ENCODE assay signal across 11 cellular contexts in the genomic region with DNA sequence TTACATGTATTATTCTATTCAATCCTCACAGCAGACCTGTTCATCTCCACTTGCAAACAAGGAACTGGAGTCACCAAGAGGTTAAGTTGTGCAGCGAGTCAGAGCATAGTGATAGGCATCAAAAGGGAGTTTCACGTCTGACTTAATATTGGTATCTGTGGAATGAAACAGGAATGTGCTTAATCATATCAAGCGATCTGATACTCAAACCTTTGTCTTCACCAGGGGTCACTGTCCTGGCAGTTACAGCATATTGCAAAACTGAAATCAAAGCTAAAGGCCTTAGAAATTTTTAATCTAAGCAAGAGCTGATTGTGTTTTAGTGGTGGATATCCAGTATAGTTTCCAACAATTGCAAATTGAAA.
DNase-seq lines count a peak whose midpoint lies in the region; ATAC-seq and TF ChIP-seq lines count a peak whose summit lies in the region.
"Had no signal": no experiment of that assay in that cellular context is flagged by ENCODE, and none has a peak within 500 bp of the region (broad histone marks: within the 10 kb centered on the region; RNA-seq: fewer than 3 reads in every experiment).

No MANE protein-coding gene starts in this region.

- no TSS peak for BruUV-seq in Panc1 (replicated peaks; lab: Mats Ljungman, UMichigan)

- in situ Hi-C loops in Panc1 (cut with HindIII; ENCODE audit: low pct_unique_long_range_greater_than_20kb, low sequenced_read_pairs): no loop called here

- no CpG with 5 or more reads among the region's 3 CpGs for WGBS in neuronal stem cell (ENCODE audit: extremely low coverage in 2 of 2, insufficient read length in 2 of 2, insufficient replicate concordance in 1 of 2), 2 donors

- H3K18ac ChIP-seq in neuronal stem cell (ENCODE audit: low read length): no peak overlapping the region

- no peaks in the 10 kb centered on the region for H3K4me1 Mint-ChIP-seq in activated CD4-positive, alpha-beta T cell treated with anti-CD3 and anti-CD28 coated beads, Interleukin-2, amount 10 ng/mL, durations not matched to agents 7 days and 5 days

- peaks cover 57% of the 10 kb centered on the region for H3K4me1 ChIP-seq in Panc1 (ENCODE audit: control insufficient read depth, insufficient read depth, low read length)
- H3K4me1 ChIP-seq in neuronal stem cell (ENCODE audit: control insufficient read depth in 2 of 2, insufficient read depth in 1 of 2, low read depth in 1 of 2, low read length in 2 of 2): peaks cover 4 to 11% of the 10 kb centered on the region in 2 donors
- H3K4me1 ChIP-seq in Karpas-422 (ENCODE audit: low read length): no peaks in the 10 kb centered on the region
- H3K4me1 ChIP-seq: transverse colon had no signal

- H3K27ac ChIP-seq in Panc1 (ENCODE audit: low read length): peak overlapping the region; percentile 100
- H3K27ac ChIP-seq in neuronal stem cell (replicated peaks; ENCODE audit: low read length): no peak overlapping the region
- H3K27ac ChIP-seq in Karpas-422 (ENCODE audit: low read length): no peak overlapping the region
- H3K27ac ChIP-seq: transverse colon had no signal

- peak; percentile 26; the same call in 1 of the 2 replicates for TF ChIP-seq CTCF in Panc1 (IDR thresholded peaks at IDR 0.05)

- H3K27me3 ChIP-seq in Panc1 (ENCODE audit: control insufficient read depth, insufficient read depth, low read length) (no peaks in the 10 kb centered on the region), neuronal stem cell (ENCODE audit: control insufficient read depth in 3 of 3, insufficient read depth in 3 of 3, low read depth in 1 of 3, low read length in 3 of 3) (no peaks in the 10 kb centered on the region), Karpas-422 (ENCODE audit: low read length) (no peaks in the 10 kb centered on the region)
- H3K27me3 ChIP-seq: transverse colon had no signal

- H3K79me2 ChIP-seq in Karpas-422 (ENCODE audit: low read length): no peaks in the 10 kb centered on the region

- H2AK5ac ChIP-seq in neuronal stem cell (ENCODE audit: low read depth, low read length): no peak overlapping the region

- H3K14ac ChIP-seq in neuronal stem cell (ENCODE audit: low read length): no peak overlapping the region

- CTCF ChIA-PET in Panc1 (lab: Charles Lee): no interaction called here
- CTCF ChIA-PET in activated CD4-positive, alpha-beta T cell treated with anti-CD3 and anti-CD28 coated beads, Interleukin-2, amount 10 ng/mL, durations not matched to agents 7 days and 5 days (lab: Charles Lee): no interaction called here

- H2BK15ac ChIP-seq in neuronal stem cell (ENCODE audit: low read length): no peak overlapping the region

- H3K27ac Mint-ChIP-seq in activated CD4-positive, alpha-beta T cell treated with anti-CD3 and anti-CD28 coated beads, Interleukin-2, amount 10 ng/mL, durations not matched to agents 7 days and 5 days: no peak overlapping the region
- H3K27ac Mint-ChIP-seq: activated CD4-positive, alpha-beta memory T cell treated with anti-CD3 and anti-CD28 coated beads for 36 hours had no signal

- no peak overlapping the region for H3K4me2 ChIP-seq in neuronal stem cell (ENCODE audit: insufficient read depth, low read length, poor library complexity, severe bottlenecking)
- H3K4me2 ChIP-seq in Karpas-422 (ENCODE audit: low read depth, low read length, poor library complexity, severe bottlenecking): no peak overlapping the region

- POLR2A ChIA-PET in Panc1 (lab: Charles Lee): no interaction called here
- POLR2A ChIA-PET in activated CD4-positive, alpha-beta T cell treated with anti-CD3 and anti-CD28 coated beads, Interleukin-2, amount 10 ng/mL, durations not matched to agents 7 days and 5 days (lab: Charles Lee): no interaction called here

- H3K9me3 ChIP-seq in Panc1 (ENCODE audit: control insufficient read depth, insufficient read depth, low read depth, low read length) (peaks cover 3% of the 10 kb centered on the region; the same call in 1 of the 2 replicates), neuronal stem cell (replicated peaks in 1 of 2; ENCODE audit: control insufficient read depth in 2 of 2, insufficient read depth in 1 of 2, low read depth in 1 of 2, low read length in 2 of 2) (no peaks in the 10 kb centered on the region), Karpas-422 (ENCODE audit: low read length) (no peaks in the 10 kb centered on the region)
- H3K9me3 ChIP-seq: transverse colon had no signal

- H3K36me3 ChIP-seq in Panc1 (ENCODE audit: control insufficient read depth, insufficient read depth, low read length): no peaks in the 10 kb centered on the region; the same call in 1 of the 2 replicates
- no peaks in the 10 kb centered on the region for H3K36me3 ChIP-seq in neuronal stem cell (replicated peaks in 1 of 2; ENCODE audit: control insufficient read depth in 2 of 2, insufficient read depth in 2 of 2, low read length in 2 of 2)
- no peaks in the 10 kb centered on the region for H3K36me3 ChIP-seq in Karpas-422 (ENCODE audit: insufficient read depth, low read length)
- H3K36me3 ChIP-seq: transverse colon had no signal

- no peak overlapping the region for H3K4ac ChIP-seq in neuronal stem cell (ENCODE audit: low read length)

- ATAC-seq in Panc1: peak; percentile 96

- H4K91ac ChIP-seq in neuronal stem cell (ENCODE audit: low read depth, low read length, poor library complexity): no peak overlapping the region

- H3K36me3 Mint-ChIP-seq in activated CD4-positive, alpha-beta T cell treated with anti-CD3 and anti-CD28 coated beads, Interleukin-2, amount 10 ng/mL, durations not matched to agents 7 days and 5 days (ENCODE audit: low read depth): no peaks in the 10 kb centered on the region
- H3K36me3 Mint-ChIP-seq: activated CD4-positive, alpha-beta memory T cell treated with anti-CD3 and anti-CD28 coated beads for 36 hours; brain had no signal

- no peak overlapping the region for H3K23ac ChIP-seq in neuronal stem cell (ENCODE audit: low read depth, low read length, poor library complexity)

- no peaks in the 10 kb centered on the region for H3K9me2 ChIP-seq in Karpas-422 (replicated peaks; ENCODE audit: insufficient read depth, low read length)

- peak; percentile 83 for DNase-seq in EH (ENCODE audit: low read depth)
- DNase-seq in Panc1 (ENCODE audit: low read depth, low spot score): peak; percentile 73
- peak; percentile 64 for DNase-seq in fibroblast of gingiva (ENCODE audit: low read depth)
- no peak for DNase-seq in neuronal stem cell (ENCODE audit: low spot score)
- no peak for DNase-seq in middle frontal gyrus (ENCODE audit: extremely low spot score, low spot score)
- DNase-seq in activated CD4-positive, alpha-beta T cell treated with anti-CD3 and anti-CD28 coated beads, Interleukin-2, amount 10 ng/mL, durations not matched to agents 7 days and 5 days: no peak
- no peak for DNase-seq in Karpas-422
- DNase-seq in NCI-H187 treated with DMSO at 0.1 percent for 48 hours (lab: John Stamatoyannopoulos, UW): no peak
- DNase-seq: activated CD4-positive, alpha-beta memory T cell treated with anti-CD3 and anti-CD28 coated beads for 36 hours; transverse colon had no signal

- H4K8ac ChIP-seq in neuronal stem cell (ENCODE audit: low read depth, low read length): no peak overlapping the region

- intact Hi-C loops in Panc1 (cut with micrococcal nuclease; ENCODE audit: unreplicated experiment): loop anchor here (5.0 to 10.0 kb wide), 3 partner anchors 113 to 693 kb away; no protein-coding TSS in a partner anchor

- H4K20me1 ChIP-seq in Karpas-422 (ENCODE audit: insufficient read depth, low read depth, low read length): no peaks in the 10 kb centered on the region

- H3K4me3 ChIP-seq in Panc1 (ENCODE audit: low read depth in 2 of 2, low read length in 2 of 2) (peak overlapping the region in 1 of 2 experiments; percentile 31; a peak in 2 of 4 replicates), neuronal stem cell (ENCODE audit: low read length in 2 of 2) (no peak overlapping the region), Karpas-422 (ENCODE audit: low read length) (no peak overlapping the region)
- H3K4me3 ChIP-seq: transverse colon had no signal

- H2BK5ac ChIP-seq in neuronal stem cell (ENCODE audit: low read length): no peak overlapping the region

- H3K27me3 Mint-ChIP-seq in activated CD4-positive, alpha-beta T cell treated with anti-CD3 and anti-CD28 coated beads, Interleukin-2, amount 10 ng/mL, durations not matched to agents 7 days and 5 days: peaks cover 5% of the 10 kb centered on the region
- H3K27me3 Mint-ChIP-seq: activated CD4-positive, alpha-beta memory T cell treated with anti-CD3 and anti-CD28 coated beads for 36 hours; brain had no signal

- H3K9ac ChIP-seq in neuronal stem cell (ENCODE audit: low read depth, low read length, poor library complexity): no peak overlapping the region
- no peak overlapping the region for H3K9ac ChIP-seq in Karpas-422 (ENCODE audit: low read length)

- no peak overlapping the region for H2BK120ac ChIP-seq in neuronal stem cell (ENCODE audit: low read depth, low read length)

- H2BK12ac ChIP-seq in neuronal stem cell (ENCODE audit: low read length): no peak overlapping the region

- H2AFZ ChIP-seq in neuronal stem cell (ENCODE audit: low read length): peak overlapping the region; percentile 74
- H2AFZ ChIP-seq in Karpas-422 (ENCODE audit: low read length): no peak overlapping the region

- H3K79me1 ChIP-seq in neuronal stem cell (ENCODE audit: low read depth, low read length): no peaks in the 10 kb centered on the region

- no peaks in the 10 kb centered on the region for H3K9me3 Mint-ChIP-seq in activated CD4-positive, alpha-beta T cell treated with anti-CD3 and anti-CD28 coated beads, Interleukin-2, amount 10 ng/mL, durations not matched to agents 7 days and 5 days
- H3K9me3 Mint-ChIP-seq: activated CD4-positive, alpha-beta memory T cell treated with anti-CD3 and anti-CD28 coated beads for 36 hours had no signal

- H3K4me3 Mint-ChIP-seq in activated CD4-positive, alpha-beta T cell treated with anti-CD3 and anti-CD28 coated beads, Interleukin-2, amount 10 ng/mL, durations not matched to agents 7 days and 5 days: no peak overlapping the region
- H3K4me3 Mint-ChIP-seq: activated CD4-positive, alpha-beta memory T cell treated with anti-CD3 and anti-CD28 coated beads for 36 hours; brain had no signal

Comparison
In these comparisons a context has a peak if more than half of its experiments do, and no peak if none do; other contexts are left out.
1. DNase-seq: peak in EH (single experiment), Panc1 (single experiment) and fibroblast of gingiva (single experiment); none in neuronal stem cell (single experiment), middle frontal gyrus (single experiment), activated CD4-positive, alpha-beta T cell treated with anti-CD3 and anti-CD28 coated beads, Interleukin-2, amount 10 ng/mL, durations not matched to agents 7 days and 5 days (single experiment), Karpas-422 (single experiment) and NCI-H187 treated with DMSO at 0.1 percent for 48 hours (single experiment).